Comparison of ENCODE assay signal across 8 cellular contexts in the genomic region with DNA sequence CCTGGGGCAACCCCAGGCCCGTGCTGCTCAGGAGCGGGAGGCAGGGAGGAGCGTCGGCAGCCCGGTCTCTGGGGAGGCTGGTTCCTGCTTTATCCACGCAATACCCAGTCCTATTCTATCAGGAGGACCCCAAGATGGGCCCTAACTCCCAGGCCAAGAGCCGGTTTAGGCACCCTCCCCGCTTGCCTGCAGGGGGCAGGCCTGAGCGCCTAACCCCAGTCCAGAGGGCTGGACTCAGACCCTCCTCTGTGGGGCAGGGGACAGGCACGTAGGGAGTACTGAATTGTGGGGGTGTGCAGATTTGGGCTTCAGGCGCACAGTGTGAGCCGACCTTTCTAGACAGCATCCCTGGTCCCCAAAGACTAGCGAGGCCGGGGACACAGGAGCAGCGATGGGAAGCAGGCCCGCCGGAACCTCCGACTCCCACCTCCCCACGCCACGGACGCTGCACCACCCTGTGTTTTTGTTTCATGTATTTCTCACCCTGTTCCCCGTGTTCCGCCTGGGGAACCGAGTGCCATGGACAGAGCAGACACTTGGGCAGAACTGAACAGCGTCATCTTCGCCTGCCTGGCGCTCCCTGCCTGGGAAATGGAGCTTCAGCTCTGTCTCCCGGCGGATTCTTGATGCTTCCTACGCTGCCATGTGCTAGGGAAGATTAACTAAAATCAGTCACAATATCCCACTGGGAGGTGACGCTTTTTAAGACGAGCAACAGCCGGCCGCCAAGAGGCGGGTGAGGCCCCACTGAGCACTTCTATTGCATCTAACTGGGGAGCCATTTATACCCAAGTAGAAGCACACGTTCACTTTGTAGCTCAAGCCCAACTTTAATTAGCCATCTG. TPM values are rescaled to one million over a fixed set of nuclear protein-coding genes. Genes with fewer than 3 reads are reported as not detected.
DNase-seq lines count a peak whose midpoint lies in the region; ATAC-seq and TF ChIP-seq lines count a peak whose summit lies in the region.

No MANE protein-coding gene starts in this region.

- peak; percentile 86 for TF ChIP-seq CTCF in BE2C (IDR thresholded peaks at IDR 0.05; ENCODE audit: low read depth, low read length)
- TF ChIP-seq CTCF in HEK293 (tag by site-specific recombination; IDR thresholded peaks at IDR 0.05): peak; percentile 35; the same call in 1 of the 2 replicates

- no peak overlapping the region for H3K27ac Mint-ChIP-seq in activated naive CD8-positive, alpha-beta T cell treated with anti-CD3 and anti-CD28 coated beads, Interleukin-2, amount 50 U/mL, for 24 hours

- H3K27me3 ChIP-seq in BE2C: no peaks in the 10 kb centered on the region

- no peaks in the 10 kb centered on the region for H3K9me3 Mint-ChIP-seq in activated naive CD8-positive, alpha-beta T cell treated with anti-CD3 and anti-CD28 coated beads, Interleukin-2, amount 50 U/mL, for 24 hours

- no peak overlapping the region for H3K27ac ChIP-seq in HEK293 (ENCODE audit: extremely low read depth, low read depth, low read length)

- H3K36me3 ChIP-seq in BE2C (no peaks in the 10 kb centered on the region), HEK293 (ENCODE audit: control insufficient read depth in 2 of 2, insufficient read depth in 1 of 2, low read length in 2 of 2) (peaks cover 0 to 7% of the 10 kb centered on the region in 2 experiments; a peak in 2 of 3 replicates)

- DNase-seq in BE2C: peak; percentile 69
- DNase-seq in activated naive CD8-positive, alpha-beta T cell treated with anti-CD3 and anti-CD28 coated beads, Interleukin-2, amount 50 U/mL, for 24 hours: peak; percentile 55
- DNase-seq in kidney tubule cell (ENCODE audit: low spot score): peak; percentile 19
- DNase-seq in mucosa of gallbladder (ENCODE audit: low spot score): no peak
- DNase-seq in NCI-H345 (lab: John Stamatoyannopoulos, UW): no peak

- peaks cover 17% of the 10 kb centered on the region for H3K36me3 Mint-ChIP-seq in activated naive CD8-positive, alpha-beta T cell treated with anti-CD3 and anti-CD28 coated beads, Interleukin-2, amount 50 U/mL, for 24 hours (ENCODE audit: low read depth)

- H3K4me3 Mint-ChIP-seq in activated naive CD8-positive, alpha-beta T cell treated with anti-CD3 and anti-CD28 coated beads, Interleukin-2, amount 50 U/mL, for 24 hours: no peak overlapping the region

- H3K9me3 ChIP-seq in BE2C: no peaks in the 10 kb centered on the region
- no peaks in the 10 kb centered on the region for H3K9me3 ChIP-seq in HEK293 (ENCODE audit: control insufficient read depth, insufficient read depth, low read depth, low read length)

- H3K4me1 ChIP-seq in BE2C (peaks cover 4% of the 10 kb centered on the region), HEK293 (ENCODE audit: control insufficient read depth, insufficient read depth, low read length) (peaks cover 8% of the 10 kb centered on the region; the same call in 1 of the 2 replicates)

- peaks cover 39% of the 10 kb centered on the region for H3K4me1 Mint-ChIP-seq in activated naive CD8-positive, alpha-beta T cell treated with anti-CD3 and anti-CD28 coated beads, Interleukin-2, amount 50 U/mL, for 24 hours

- POLR2A ChIA-PET in HEK293 (lab: Yijun Ruan, JAX): no interaction called here

- CTCF ChIA-PET in HEK293 (lab: Yijun Ruan, JAX): interaction anchor here (0.6 to 1.3 kb wide), 10 partner anchors 11 to 466 kb away, joined by 3 to 7 read pairs (median 4); no protein-coding TSS in a partner anchor

- no peak overlapping the region for H3K4me3 ChIP-seq in BE2C (ENCODE audit: low read depth, low read length)
- no peak overlapping the region for H3K4me3 ChIP-seq in HEK293 (ENCODE audit: low read depth, low read length)

- H3K27me3 Mint-ChIP-seq in activated naive CD8-positive, alpha-beta T cell treated with anti-CD3 and anti-CD28 coated beads, Interleukin-2, amount 50 U/mL, for 24 hours: no peaks in the 10 kb centered on the region

- no peak for ATAC-seq in activated naive CD8-positive, alpha-beta T cell treated with anti-CD3 and anti-CD28 coated beads, Interleukin-2, amount 50 U/mL, for 24 hours
- ATAC-seq in HG02642 (IDR thresholded peaks at IDR 0.05; ENCODE audit: poor library complexity, unreplicated experiment): no peak
- ATAC-seq in GM21786 (IDR thresholded peaks at IDR 0.05; ENCODE audit: unreplicated experiment): no peak

TF ChIP-seq in HEK293, 187 proteins besides CTCF, POLR2A, EP300 and RAD21:
- no peak for TF ChIP-seq TRIM28 (IDR thresholded peaks at IDR 0.05; ENCODE audit: borderline replicate concordance, low read length)
- TF ChIP-seq KLF9 (tag by site-specific recombination; IDR thresholded peaks at IDR 0.05; ENCODE audit: low read depth): no peak
- no peak for TF ChIP-seq ZNF211 (tag by site-specific recombination; IDR thresholded peaks at IDR 0.05; ENCODE audit: low read depth)
- TF ChIP-seq ZNF501 (tag by site-specific recombination; IDR thresholded peaks at IDR 0.05): no peak
- TF ChIP-seq ZNF514 (tag by site-specific recombination; IDR thresholded peaks at IDR 0.05): no peak
- no peak for TF ChIP-seq KLF17 (tag by site-specific recombination; IDR thresholded peaks at IDR 0.05)
- TF ChIP-seq ZNF354C (tag by site-specific recombination; IDR thresholded peaks at IDR 0.05; ENCODE audit: borderline replicate concordance, low read depth): no peak
- no peak for TF ChIP-seq ZNF292 (tag by site-specific recombination; IDR thresholded peaks at IDR 0.05; ENCODE audit: borderline replicate concordance, low read depth)
- TF ChIP-seq, protein P1, sequence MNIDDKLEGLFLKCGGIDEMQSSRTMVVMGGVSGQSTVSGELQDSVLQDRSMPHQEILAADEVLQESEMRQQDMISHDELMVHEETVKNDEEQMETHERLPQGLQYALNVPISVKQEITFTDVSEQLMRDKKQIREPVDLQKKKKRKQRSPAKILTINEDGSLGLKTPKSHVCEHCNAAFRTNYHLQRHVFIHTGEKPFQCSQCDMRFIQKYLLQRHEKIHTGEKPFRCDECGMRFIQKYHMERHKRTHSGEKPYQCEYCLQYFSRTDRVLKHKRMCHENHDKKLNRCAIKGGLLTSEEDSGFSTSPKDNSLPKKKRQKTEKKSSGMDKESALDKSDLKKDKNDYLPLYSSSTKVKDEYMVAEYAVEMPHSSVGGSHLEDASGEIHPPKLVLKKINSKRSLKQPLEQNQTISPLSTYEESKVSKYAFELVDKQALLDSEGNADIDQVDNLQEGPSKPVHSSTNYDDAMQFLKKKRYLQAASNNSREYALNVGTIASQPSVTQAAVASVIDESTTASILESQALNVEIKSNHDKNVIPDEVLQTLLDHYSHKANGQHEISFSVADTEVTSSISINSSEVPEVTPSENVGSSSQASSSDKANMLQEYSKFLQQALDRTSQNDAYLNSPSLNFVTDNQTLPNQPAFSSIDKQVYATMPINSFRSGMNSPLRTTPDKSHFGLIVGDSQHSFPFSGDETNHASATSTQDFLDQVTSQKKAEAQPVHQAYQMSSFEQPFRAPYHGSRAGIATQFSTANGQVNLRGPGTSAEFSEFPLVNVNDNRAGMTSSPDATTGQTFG (tag by site-specific recombination; IDR thresholded peaks at IDR 0.05; ENCODE audit: borderline replicate concordance): no peak
- TF ChIP-seq OSR2 (tag by site-specific recombination; IDR thresholded peaks at IDR 0.05): no peak
- TF ChIP-seq ZNF341 (tag by site-specific recombination; IDR thresholded peaks at IDR 0.05; ENCODE audit: low read depth): no peak

RNA-seq across cellular contexts. Expression of gene NUDT1, which starts 5.3 kb away (rescaled TPM):
- 96.1 TPM for polyA plus RNA-seq in BE2C (2012; ENCODE audit: insufficient read depth, insufficient read length, low read depth)
- 11.6 TPM for total RNA-seq in mucosa of gallbladder

RNA-seq across cellular contexts. Expression of gene MRM2, which starts 5.4 kb away (rescaled TPM):
- 76.2 TPM for polyA plus RNA-seq in BE2C (2012; ENCODE audit: insufficient read depth, insufficient read length, low read depth)
- 21.4 TPM for total RNA-seq in mucosa of gallbladder

RNA-seq across cellular contexts. Expression of gene MAD1L1, which starts 14.6 kb away (rescaled TPM):
- polyA plus RNA-seq in BE2C (2012; ENCODE audit: insufficient read depth, insufficient read length, low read depth): 65.7 TPM
- total RNA-seq in mucosa of gallbladder: 50.5 TPM

Comparison
In these comparisons a context has a peak if more than half of its experiments do, and no peak if none do; other contexts are left out.
1. DNase-seq: peak in BE2C (single experiment), activated naive CD8-positive, alpha-beta T cell treated with anti-CD3 and anti-CD28 coated beads, Interleukin-2, amount 50 U/mL, for 24 hours (single experiment) and kidney tubule cell (single experiment); none in mucosa of gallbladder (single experiment) and NCI-H345 (single experiment).